ENCODE assay signal across 12 cellular contexts in the genomic region with DNA sequence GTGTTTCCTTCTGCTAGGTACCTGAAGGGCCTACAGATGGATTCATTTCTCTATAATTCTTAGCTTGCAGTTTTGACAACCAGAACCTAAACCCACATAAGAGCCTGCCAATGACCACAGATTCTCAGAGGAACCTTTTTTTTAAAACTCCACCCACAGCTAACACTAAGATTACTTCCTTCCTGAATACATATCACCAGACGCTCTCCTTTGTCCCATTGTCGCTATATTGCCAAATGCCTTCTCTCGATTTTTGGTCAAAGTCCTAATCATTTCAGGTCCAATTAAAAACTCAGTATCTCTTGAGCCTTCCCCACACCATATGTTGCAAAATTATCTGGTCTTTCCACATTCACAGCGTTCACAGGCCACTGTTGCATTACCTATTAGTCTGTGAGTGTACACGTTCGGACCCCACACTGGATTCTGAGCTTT. TPM values are rescaled to one million over a fixed set of nuclear protein-coding genes. Genes with fewer than 3 reads are reported as not detected.
DNase-seq lines count a peak whose midpoint lies in the region; ATAC-seq and TF ChIP-seq lines count a peak whose summit lies in the region.
"Had no signal": no experiment of that assay in that cellular context is flagged by ENCODE, and none has a peak within 500 bp of the region (broad histone marks: within the 10 kb centered on the region; RNA-seq: fewer than 3 reads in every experiment).

No MANE protein-coding gene starts in this region.

- in situ Hi-C loops in gastrocnemius medialis (cut with MboI; ENCODE audit: low sequenced_read_pairs in 4 of 4) = no loop called here

- H3K4me1 ChIP-seq in BLaER1 = peaks cover 59% of the 10 kb centered on the region
- peaks cover 23% of the 10 kb centered on the region for H3K4me1 ChIP-seq in foreskin keratinocyte
- H3K4me1 ChIP-seq in gastrocnemius medialis = no peaks in the 10 kb centered on the region

- H4K20me1 ChIP-seq in BLaER1 = peaks cover 51% of the 10 kb centered on the region

- no peak overlapping the region for H3K27ac ChIP-seq in BLaER1
- no peak overlapping the region for H3K27ac ChIP-seq in foreskin keratinocyte
- no peak overlapping the region for H3K27ac ChIP-seq in gastrocnemius medialis
- H3K27ac ChIP-seq: GM23248 had no signal

- H3K27ac Mint-ChIP-seq in endothelial cell (ENCODE audit: unreplicated experiment) = peak overlapping the region; percentile 91
- H3K27ac Mint-ChIP-seq: nephron progenitor cell had no signal

- no peaks in the 10 kb centered on the region for H3K27me3 ChIP-seq in BLaER1
- no peaks in the 10 kb centered on the region for H3K27me3 ChIP-seq in foreskin keratinocyte
- no peaks in the 10 kb centered on the region for H3K27me3 ChIP-seq in gastrocnemius medialis

- TF ChIP-seq POLR2A in gastrocnemius medialis (IDR thresholded peaks at IDR 0.05) = no peak

- peaks cover 25% of the 10 kb centered on the region for H3K9me3 ChIP-seq in BLaER1
- peaks cover 0 to 9% (median 0%) of the 10 kb centered on the region in 3 donors for H3K9me3 ChIP-seq in gastrocnemius medialis

- H3K4me2 ChIP-seq in BLaER1 = peak overlapping the region; percentile 69

- peaks cover 7% of the 10 kb centered on the region for H3K27me3 Mint-ChIP-seq in endothelial cell (ENCODE audit: unreplicated experiment)

- intact Hi-C loops in gastrocnemius medialis (cut with DNase I; ENCODE audit: low total_unique reads) = no loop called here

- H3K9ac ChIP-seq in BLaER1 = no peak overlapping the region
- H3K9ac ChIP-seq: GM23248 had no signal

- peaks cover 21% of the 10 kb centered on the region for H3K36me3 Mint-ChIP-seq in endothelial cell (ENCODE audit: low read depth, unreplicated experiment)

- TF ChIP-seq CTCF in endothelial cell (IDR thresholded peaks at IDR 0.05; ENCODE audit: unreplicated experiment) (no peak), foreskin keratinocyte (conservative IDR thresholded peaks at IDR 0.05) (no peak), gastrocnemius medialis (IDR thresholded peaks at IDR 0.05 in 4 of 5, conservative IDR thresholded peaks at IDR 0.05 in 1 of 5) (no peak)

- peaks cover 56% of the 10 kb centered on the region for H3K4me1 Mint-ChIP-seq in endothelial cell (ENCODE audit: unreplicated experiment)

- ATAC-seq in GM19035 (IDR thresholded peaks at IDR 0.05; ENCODE audit: unreplicated experiment) (peak; percentile 65), foreskin keratinocyte (no peak), gastrocnemius medialis (no peak)

- DNase-seq in SKM-1 (lab: John Stamatoyannopoulos, UW; ENCODE audit: unreplicated experiment) (peak; percentile 24), endothelial cell (ENCODE audit: low spot score) (no peak), DMS 273 treated with DMSO at 0.1 percent for 48 hours (lab: John Stamatoyannopoulos, UW) (no peak), foreskin keratinocyte (no peak), middle frontal gyrus (ENCODE audit: extremely low spot score, low spot score) (no peak), gastrocnemius medialis (no peak)
- DNase-seq: GM23248, NCI-H1436 treated with DMSO at 0.1 percent for 48 hours, nephron progenitor cell, substantia nigra had no signal

- H3K9me3 Mint-ChIP-seq in endothelial cell (ENCODE audit: unreplicated experiment) = peaks cover 4% of the 10 kb centered on the region

- H3K36me3 ChIP-seq in BLaER1 (peaks cover 26% of the 10 kb centered on the region; the same call in 1 of the 2 replicates), gastrocnemius medialis (no peaks in the 10 kb centered on the region)

- 0 out of 2 replicates have a peak overlapping the region, but pooled peaks have one; percentile 6 for H3K4me3 ChIP-seq in BLaER1
- H3K4me3 ChIP-seq in gastrocnemius medialis = no peak overlapping the region
- H3K4me3 ChIP-seq: GM23248 had no signal

- peak overlapping the region; percentile 69 for H3K4me3 Mint-ChIP-seq in endothelial cell (ENCODE audit: unreplicated experiment)

RNA-seq across cellular contexts. Expression of gene ZNF710, which starts 12.4 kb away (rescaled TPM):
- total RNA-seq in endothelial cell (ENCODE audit: unreplicated experiment) = 129 TPM
- 30.3 and 36.8 TPM in 2 replicates for total RNA-seq in foreskin keratinocyte
- 25.1 and 32.1 TPM in 2 replicates for polyA plus RNA-seq in foreskin keratinocyte
- total RNA-seq in gastrocnemius medialis = 1 to 10 TPM; 2.6 to 5.4 (median 3.2) TPM
